In the genomic region with DNA sequence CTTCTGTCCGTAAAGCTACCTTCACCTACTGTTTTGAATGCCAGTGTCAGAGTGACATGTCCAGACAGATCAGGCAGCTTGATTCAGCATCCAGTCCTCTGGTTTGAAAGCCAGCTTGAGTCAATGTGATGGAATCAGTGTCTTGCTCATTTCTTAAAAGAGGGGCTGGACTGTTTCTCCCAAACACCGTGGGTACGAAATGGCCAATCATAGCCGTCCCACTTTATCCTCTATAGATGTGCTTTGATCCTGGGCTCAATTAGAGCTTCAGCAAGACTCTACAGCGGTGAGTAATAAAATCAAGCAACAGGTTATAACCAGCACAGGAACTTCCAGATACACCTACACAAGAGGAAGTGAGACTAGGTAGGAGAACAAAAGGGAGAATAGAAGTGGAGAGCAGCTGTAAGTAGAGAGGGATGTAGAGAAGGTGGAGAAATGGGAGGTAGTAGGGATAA, we compare ENCODE assay signal across 13 cellular contexts. TPM values are rescaled to one million over a fixed set of nuclear protein-coding genes. Genes with fewer than 3 reads are reported as not detected.
DNase-seq lines count a peak whose midpoint lies in the region; ATAC-seq and TF ChIP-seq lines count a peak whose summit lies in the region.
"Had no signal": no experiment of that assay in that cellular context is flagged by ENCODE, and none has a peak within 500 bp of the region (broad histone marks: within the 10 kb centered on the region; RNA-seq: fewer than 3 reads in every experiment).

No MANE protein-coding gene starts in this region.

- DNase-seq in foreskin keratinocyte, result peak; percentile 99
- no peak for DNase-seq in ascending aorta (ENCODE audit: low spot score in 2 of 2)
- no peak for DNase-seq in NCI-H1436 (lab: John Stamatoyannopoulos, UW)
- DNase-seq in activated T-helper 1 cell treated with anti-CD3 and anti-CD28 coated beads, Interleukin-12 subunit alpha, Interleukin-12 subunit beta, Interleukin-2, Interleukin-4 antibody, amounts not matched to agents 30 ng/mL and 10 ng/mL and 1 ng/mL, durations not matched to agents 14 hours and 24 hours and 36 hours (ENCODE audit: low spot score), result no peak
- no peak for DNase-seq in activated naive CD4-positive, alpha-beta T cell treated with anti-CD3 and anti-CD28 coated beads, Interleukin-2, amount 50 U/mL, for 16 hours
- DNase-seq: body of pancreas, COR-L47, left colon, ovary, tibial artery had no signal

- no peak for TF ChIP-seq CTCF in foreskin keratinocyte (conservative IDR thresholded peaks at IDR 0.05)
- TF ChIP-seq CTCF in ascending aorta (IDR thresholded peaks at IDR 0.05), result no peak

- H3K27ac Mint-ChIP-seq in activated T-helper 1 cell treated with anti-CD3 and anti-CD28 coated beads, Interleukin-12 subunit alpha, Interleukin-12 subunit beta, Interleukin-2, Interleukin-4 antibody, amounts not matched to agents 30 ng/mL and 10 ng/mL and 1 ng/mL, durations not matched to agents 14 hours and 24 hours and 36 hours, result no peak overlapping the region

- intact Hi-C loops in ascending aorta (cut with DNase I), result no loop called here
- intact Hi-C loops in activated T-helper 1 cell treated with anti-CD3 and anti-CD28 coated beads, Interleukin-12 subunit alpha, Interleukin-12 subunit beta, Interleukin-2, Interleukin-4 antibody, amounts not matched to agents 30 ng/mL and 10 ng/mL and 1 ng/mL, durations not matched to agents 14 hours and 24 hours and 36 hours (cut with micrococcal nuclease), result no loop called here

- H3K4me1 Mint-ChIP-seq in activated T-helper 1 cell treated with anti-CD3 and anti-CD28 coated beads, Interleukin-12 subunit alpha, Interleukin-12 subunit beta, Interleukin-2, Interleukin-4 antibody, amounts not matched to agents 30 ng/mL and 10 ng/mL and 1 ng/mL, durations not matched to agents 14 hours and 24 hours and 36 hours (ENCODE audit: low read depth), result peaks cover 18% of the 10 kb centered on the region

- H3K27ac ChIP-seq in foreskin keratinocyte (peak overlapping the region; percentile 25), ascending aorta (no peak overlapping the region)
- H3K27ac ChIP-seq: body of pancreas, ovary, tibial artery had no signal

- ATAC-seq in GM18867 (IDR thresholded peaks at IDR 0.05; ENCODE audit: unreplicated experiment) (peak; percentile 85), GM21619 (IDR thresholded peaks at IDR 0.05; ENCODE audit: unreplicated experiment) (peak; percentile 83), HG03159 (IDR thresholded peaks at IDR 0.05; ENCODE audit: unreplicated experiment) (peak; percentile 84), foreskin keratinocyte (peak; percentile 99)
- ATAC-seq: body of pancreas, left colon had no signal

- H3K4me3 ChIP-seq in ascending aorta, result no peak overlapping the region
- H3K4me3 ChIP-seq: body of pancreas, ovary, tibial artery had no signal

- no peaks in the 10 kb centered on the region for H3K9me3 Mint-ChIP-seq in activated T-helper 1 cell treated with anti-CD3 and anti-CD28 coated beads, Interleukin-12 subunit alpha, Interleukin-12 subunit beta, Interleukin-2, Interleukin-4 antibody, amounts not matched to agents 30 ng/mL and 10 ng/mL and 1 ng/mL, durations not matched to agents 14 hours and 24 hours and 36 hours

- H3K4me1 ChIP-seq in foreskin keratinocyte (peaks cover 18% of the 10 kb centered on the region), ascending aorta (no peaks in the 10 kb centered on the region)
- H3K4me1 ChIP-seq: body of pancreas, tibial artery had no signal

- H3K4me3 Mint-ChIP-seq in activated T-helper 1 cell treated with anti-CD3 and anti-CD28 coated beads, Interleukin-12 subunit alpha, Interleukin-12 subunit beta, Interleukin-2, Interleukin-4 antibody, amounts not matched to agents 30 ng/mL and 10 ng/mL and 1 ng/mL, durations not matched to agents 14 hours and 24 hours and 36 hours, result no peak overlapping the region

- H3K27me3 ChIP-seq in foreskin keratinocyte (no peaks in the 10 kb centered on the region), ascending aorta (no peaks in the 10 kb centered on the region)
- H3K27me3 ChIP-seq: body of pancreas, ovary, tibial artery had no signal

- peaks cover 27% of the 10 kb centered on the region for H3K27me3 Mint-ChIP-seq in activated T-helper 1 cell treated with anti-CD3 and anti-CD28 coated beads, Interleukin-12 subunit alpha, Interleukin-12 subunit beta, Interleukin-2, Interleukin-4 antibody, amounts not matched to agents 30 ng/mL and 10 ng/mL and 1 ng/mL, durations not matched to agents 14 hours and 24 hours and 36 hours (ENCODE audit: insufficient read depth)

- H3K36me3 ChIP-seq in ascending aorta, result no peaks in the 10 kb centered on the region
- H3K36me3 ChIP-seq: ovary, tibial artery had no signal

- peaks cover 4% of the 10 kb centered on the region for H3K36me3 Mint-ChIP-seq in activated T-helper 1 cell treated with anti-CD3 and anti-CD28 coated beads, Interleukin-12 subunit alpha, Interleukin-12 subunit beta, Interleukin-2, Interleukin-4 antibody, amounts not matched to agents 30 ng/mL and 10 ng/mL and 1 ng/mL, durations not matched to agents 14 hours and 24 hours and 36 hours (ENCODE audit: low read depth)

- no peaks in the 10 kb centered on the region for H3K9me3 ChIP-seq in ascending aorta
- H3K9me3 ChIP-seq: body of pancreas, ovary, tibial artery had no signal

RNA-seq across cellular contexts. Expression of gene OR5K1, which starts 17.0 kb away (rescaled TPM):
- total RNA-seq in foreskin keratinocyte, result not detected in 2 replicates
- polyA plus RNA-seq in foreskin keratinocyte, result not detected in 2 replicates
- total RNA-seq in ascending aorta, result 4.7 TPM
- total RNA-seq in activated T-helper 1 cell treated with anti-CD3 and anti-CD28 coated beads, Interleukin-12 subunit alpha, Interleukin-12 subunit beta, Interleukin-2, Interleukin-4 antibody, amounts not matched to agents 30 ng/mL and 10 ng/mL and 1 ng/mL, durations not matched to agents 14 hours and 24 hours and 36 hours, result not detected in 2 replicates
- total RNA-seq: body of pancreas, left colon, ovary had no signal
- polyA plus RNA-seq: ovary had no signal

RNA-seq across cellular contexts. Expression of gene OR5K2, which starts 51.5 kb away (rescaled TPM):
- total RNA-seq in foreskin keratinocyte, result not detected in 2 replicates
- polyA plus RNA-seq in foreskin keratinocyte, result not detected in 2 replicates
- total RNA-seq in ascending aorta, result not detected
- total RNA-seq in activated T-helper 1 cell treated with anti-CD3 and anti-CD28 coated beads, Interleukin-12 subunit alpha, Interleukin-12 subunit beta, Interleukin-2, Interleukin-4 antibody, amounts not matched to agents 30 ng/mL and 10 ng/mL and 1 ng/mL, durations not matched to agents 14 hours and 24 hours and 36 hours, result not detected in 2 replicates
- total RNA-seq: body of pancreas, left colon, ovary had no signal
- polyA plus RNA-seq: ovary had no signal

RNA-seq across cellular contexts. Expression of gene OR5K3, which starts 55.5 kb away (rescaled TPM):
- total RNA-seq in foreskin keratinocyte (not detected in 2 replicates), ascending aorta (not detected)
- not detected in 2 replicates for polyA plus RNA-seq in foreskin keratinocyte
- total RNA-seq in activated T-helper 1 cell treated with anti-CD3 and anti-CD28 coated beads, Interleukin-12 subunit alpha, Interleukin-12 subunit beta, Interleukin-2, Interleukin-4 antibody, amounts not matched to agents 30 ng/mL and 10 ng/mL and 1 ng/mL, durations not matched to agents 14 hours and 24 hours and 36 hours, result not detected in 2 replicates
- total RNA-seq: body of pancreas, left colon, ovary had no signal
- polyA plus RNA-seq: ovary had no signal

Comparison
In these comparisons a context has a peak if more than half of its experiments do, and no peak if none do; other contexts are left out.
1. DNase-seq: peak in foreskin keratinocyte (2 of 2); none in ascending aorta (0 of 2), NCI-H1436 (single experiment), activated T-helper 1 cell treated with anti-CD3 and anti-CD28 coated beads, Interleukin-12 subunit alpha, Interleukin-12 subunit beta, Interleukin-2, Interleukin-4 antibody, amounts not matched to agents 30 ng/mL and 10 ng/mL and 1 ng/mL, durations not matched to agents 14 hours and 24 hours and 36 hours (single experiment) and activated naive CD4-positive, alpha-beta T cell treated with anti-CD3 and anti-CD28 coated beads, Interleukin-2, amount 50 U/mL, for 16 hours (single experiment).
2. Peak in every context shown above with its lines, with median percentiles within 50 percentile points of each other: ATAC-seq.